Comparison of ENCODE assay signal across 20 cellular contexts in genomic region chr1:24470607-24471006, GRCh38.
"Had no signal": no experiment of that assay in that cellular context is flagged by ENCODE, and none has a peak within 500 bp of the region (broad histone marks: within the 10 kb centered on the region; RNA-seq: fewer than 3 reads in every experiment).

No MANE protein-coding gene starts in this region.

- H3K9me3 ChIP-seq: prostate gland, right atrium auricular region had no signal

- H3K4me1 ChIP-seq: right atrium auricular region, tibial nerve had no signal

- H3K27ac Mint-ChIP-seq: activated CD4-positive, alpha-beta T cell treated with anti-CD3 and anti-CD28 coated beads, Interleukin-2, amount 10 ng/mL, durations not matched to agents 7 days and 5 days; activated CD8-positive, alpha-beta T cell treated with anti-CD3 and anti-CD28 coated beads, Interleukin-2, amount 10 ng/mL, durations not matched to agents 7 days and 5 days; activated naive CD8-positive, alpha-beta T cell treated with anti-CD3 and anti-CD28 coated beads, Interleukin-2, amount 50 U/mL, for 24 hours; activated T-helper 1 cell treated with anti-CD3 and anti-CD28 coated beads, Interleukin-12 subunit alpha, Interleukin-12 subunit beta, Interleukin-2, Interleukin-4 antibody, amounts not matched to agents 30 ng/mL and 10 ng/mL and 1 ng/mL, durations not matched to agents 14 hours and 24 hours and 36 hours; stimulated activated naive CD8-positive, alpha-beta T cell treated with anti-CD3 and anti-CD28 coated beads, Interleukin-15, Interleukin-2, amounts not matched to agents 100 ng/mL and 50 ng/mL, for 24 hours had no signal

- H3K27ac ChIP-seq: right atrium auricular region, tibial nerve had no signal

- H3K4me3 ChIP-seq: prostate gland, right atrium auricular region, tibial nerve had no signal

- FAIRE-seq: frontal cortex, kidney, urothelium cell line had no signal

- H3K27me3 Mint-ChIP-seq: activated CD4-positive, alpha-beta T cell treated with anti-CD3 and anti-CD28 coated beads, Interleukin-2, amount 10 ng/mL, durations not matched to agents 7 days and 5 days; activated naive CD8-positive, alpha-beta T cell treated with anti-CD3 and anti-CD28 coated beads, Interleukin-2, amount 50 U/mL, for 24 hours; stimulated activated naive CD8-positive, alpha-beta T cell treated with anti-CD3 and anti-CD28 coated beads, Interleukin-15, Interleukin-2, amounts not matched to agents 100 ng/mL and 50 ng/mL, for 24 hours had no signal

- H3K9me3 Mint-ChIP-seq: activated CD4-positive, alpha-beta T cell treated with anti-CD3 and anti-CD28 coated beads, Interleukin-2, amount 10 ng/mL, durations not matched to agents 7 days and 5 days; activated naive CD8-positive, alpha-beta T cell treated with anti-CD3 and anti-CD28 coated beads, Interleukin-2, amount 50 U/mL, for 24 hours; activated T-helper 1 cell treated with anti-CD3 and anti-CD28 coated beads, Interleukin-12 subunit alpha, Interleukin-12 subunit beta, Interleukin-2, Interleukin-4 antibody, amounts not matched to agents 30 ng/mL and 10 ng/mL and 1 ng/mL, durations not matched to agents 14 hours and 24 hours and 36 hours; neural crest cell; stimulated activated naive CD8-positive, alpha-beta T cell treated with anti-CD3 and anti-CD28 coated beads, Interleukin-15, Interleukin-2, amounts not matched to agents 100 ng/mL and 50 ng/mL, for 24 hours had no signal

- H3K4me1 Mint-ChIP-seq: neural crest cell had no signal

- H3K4me3 Mint-ChIP-seq: activated CD4-positive, alpha-beta T cell treated with anti-CD3 and anti-CD28 coated beads, Interleukin-2, amount 10 ng/mL, durations not matched to agents 7 days and 5 days; activated CD8-positive, alpha-beta T cell treated with anti-CD3 and anti-CD28 coated beads, Interleukin-2, amount 10 ng/mL, durations not matched to agents 7 days and 5 days; activated naive CD8-positive, alpha-beta T cell treated with anti-CD3 and anti-CD28 coated beads, Interleukin-2, amount 50 U/mL, for 24 hours; activated T-helper 1 cell treated with anti-CD3 and anti-CD28 coated beads, Interleukin-12 subunit alpha, Interleukin-12 subunit beta, Interleukin-2, Interleukin-4 antibody, amounts not matched to agents 30 ng/mL and 10 ng/mL and 1 ng/mL, durations not matched to agents 14 hours and 24 hours and 36 hours; neural crest cell; stimulated activated naive CD8-positive, alpha-beta T cell treated with anti-CD3 and anti-CD28 coated beads, Interleukin-15, Interleukin-2, amounts not matched to agents 100 ng/mL and 50 ng/mL, for 24 hours had no signal

- ATAC-seq: activated CD4-positive, CD25-positive, alpha-beta regulatory T cell treated with anti-CD3 and anti-CD28 coated beads, Interleukin-2, amount 50 U/mL, for 24 hours; activated CD8-positive, alpha-beta T cell treated with anti-CD3 and anti-CD28 coated beads, Interleukin-2, amount 10 ng/mL, durations not matched to agents 7 days and 5 days; activated naive CD8-positive, alpha-beta T cell treated with anti-CD3 and anti-CD28 coated beads, Interleukin-2, amount 50 U/mL, for 24 hours; left lobe of liver had no signal

- H3K27me3 ChIP-seq: right atrium auricular region, tibial nerve had no signal

- DNase-seq: activated CD4-positive, alpha-beta T cell treated with anti-CD3 and anti-CD28 coated beads, Interleukin-2, amount 10 ng/mL, durations not matched to agents 7 days and 5 days; activated CD8-positive, alpha-beta T cell treated with anti-CD3 and anti-CD28 coated beads, Interleukin-2, amount 10 ng/mL, durations not matched to agents 7 days and 5 days; activated naive CD8-positive, alpha-beta T cell treated with anti-CD3 and anti-CD28 coated beads, Interleukin-2, amount 50 U/mL, for 24 hours; anterior cingulate cortex; cerebellar nuclear complex; cortex of kidney; effector CD4-positive, alpha-beta T cell; head of caudate nucleus; kidney; stimulated activated CD4-positive, alpha-beta T cell treated with anti-CD3 and anti-CD28 coated beads, Interleukin-2, amount 100 ng/mL, for 24 hours had no signal
